ENCODE assay signal across 8 cellular contexts in genomic region chr19:2050991-2051770, GRCh38. TPM values are rescaled to one million over a fixed set of nuclear protein-coding genes. Genes with fewer than 3 reads are reported as not detected.
DNase-seq lines count a peak whose midpoint lies in the region; ATAC-seq and FAIRE-seq lines count a peak whose summit lies in the region.

Gene MKNK2, minus strand, starts transcription at chr19:2051244. Its CDS starts 393 bp downstream, at chr19:2050851.

- intact Hi-C loops in activated T-helper 1 cell treated with anti-CD3 and anti-CD28 coated beads, Interleukin-12 subunit alpha, Interleukin-12 subunit beta, Interleukin-2, Interleukin-4 antibody, amounts not matched to agents 30 ng/mL and 10 ng/mL and 1 ng/mL, durations not matched to agents 14 hours and 24 hours and 36 hours (cut with micrococcal nuclease) = loop anchor here (1.0 kb wide), 4 partner anchors 9 to 45 kb away; partner anchors contain the start of genes IZUMO4 and MOB3A

- peaks cover 27% of the 10 kb centered on the region for H3K4me1 Mint-ChIP-seq in activated T-helper 1 cell treated with anti-CD3 and anti-CD28 coated beads, Interleukin-12 subunit alpha, Interleukin-12 subunit beta, Interleukin-2, Interleukin-4 antibody, amounts not matched to agents 30 ng/mL and 10 ng/mL and 1 ng/mL, durations not matched to agents 14 hours and 24 hours and 36 hours (ENCODE audit: low read depth)
- H3K4me1 Mint-ChIP-seq in naive thymus-derived CD8-positive, alpha-beta T cell = peaks cover 19 to 63% (median 56%) of the 10 kb centered on the region in 4 donors

- DNase-seq in DMS53 treated with DMSO at 0.1 percent for 48 hours (lab: John Stamatoyannopoulos, UW; ENCODE audit: unreplicated experiment) (peak; percentile 31), RCC 7860 (ENCODE audit: low spot score) (peak; percentile 78), fibroblast of gingiva (ENCODE audit: low read depth) (peak; percentile 79)
- DNase-seq in Jurkat, Clone E6-1 (ENCODE audit: low read depth, low spot score) = peak; percentile 72
- peak; percentile 92 for DNase-seq in activated T-helper 1 cell treated with anti-CD3 and anti-CD28 coated beads, Interleukin-12 subunit alpha, Interleukin-12 subunit beta, Interleukin-2, Interleukin-4 antibody, amounts not matched to agents 30 ng/mL and 10 ng/mL and 1 ng/mL, durations not matched to agents 14 hours and 24 hours and 36 hours (ENCODE audit: low spot score)
- DNase-seq in naive thymus-derived CD8-positive, alpha-beta T cell = peak; percentile 85 to 99 (median 96)
- DNase-seq in stimulated activated naive CD4-positive, alpha-beta T cell (lab: John Stamatoyannopoulos, UW) = peak; percentile 84 to 96 (median 92)

- no peaks in the 10 kb centered on the region for H3K36me3 Mint-ChIP-seq in activated T-helper 1 cell treated with anti-CD3 and anti-CD28 coated beads, Interleukin-12 subunit alpha, Interleukin-12 subunit beta, Interleukin-2, Interleukin-4 antibody, amounts not matched to agents 30 ng/mL and 10 ng/mL and 1 ng/mL, durations not matched to agents 14 hours and 24 hours and 36 hours (ENCODE audit: low read depth)
- H3K36me3 Mint-ChIP-seq in naive thymus-derived CD8-positive, alpha-beta T cell = peaks cover 0 to 3% (median 0%) of the 10 kb centered on the region in 3 donors

- no peak for FAIRE-seq in RCC 7860 (lab: Jason Lieb, UNC)

- H3K4me3 Mint-ChIP-seq in activated T-helper 1 cell treated with anti-CD3 and anti-CD28 coated beads, Interleukin-12 subunit alpha, Interleukin-12 subunit beta, Interleukin-2, Interleukin-4 antibody, amounts not matched to agents 30 ng/mL and 10 ng/mL and 1 ng/mL, durations not matched to agents 14 hours and 24 hours and 36 hours = peak within 1 kb of the TSS; percentile 87
- H3K4me3 Mint-ChIP-seq in naive thymus-derived CD8-positive, alpha-beta T cell = peak within 1 kb of the TSS; percentile 80 to 92 (median 88)

- POLR2A ChIA-PET in naive thymus-derived CD8-positive, alpha-beta T cell (lab: Charles Lee) = interaction anchor here (0.6 to 17.6 kb wide), 12 partner anchors 10 to 155 kb away, joined by 3 to 255 read pairs (median 8); partner anchors contain the start of genes BTBD2 and MOB3A

- peak; percentile 45 for ATAC-seq in GM21526 (IDR thresholded peaks at IDR 0.05; ENCODE audit: low FRiP score, unreplicated experiment)
- peak; percentile 76 for ATAC-seq in naive thymus-derived CD8-positive, alpha-beta T cell

- no peaks in the 10 kb centered on the region for H3K27me3 Mint-ChIP-seq in activated T-helper 1 cell treated with anti-CD3 and anti-CD28 coated beads, Interleukin-12 subunit alpha, Interleukin-12 subunit beta, Interleukin-2, Interleukin-4 antibody, amounts not matched to agents 30 ng/mL and 10 ng/mL and 1 ng/mL, durations not matched to agents 14 hours and 24 hours and 36 hours (ENCODE audit: insufficient read depth)
- no peaks in the 10 kb centered on the region for H3K27me3 Mint-ChIP-seq in naive thymus-derived CD8-positive, alpha-beta T cell

- H3K4me3 ChIP-seq in Jurkat, Clone E6-1 (ENCODE audit: low read length) = peak within 1 kb of the TSS; percentile 79

- H3K9me3 Mint-ChIP-seq in activated T-helper 1 cell treated with anti-CD3 and anti-CD28 coated beads, Interleukin-12 subunit alpha, Interleukin-12 subunit beta, Interleukin-2, Interleukin-4 antibody, amounts not matched to agents 30 ng/mL and 10 ng/mL and 1 ng/mL, durations not matched to agents 14 hours and 24 hours and 36 hours = no peaks in the 10 kb centered on the region
- H3K9me3 Mint-ChIP-seq in naive thymus-derived CD8-positive, alpha-beta T cell = no peaks in the 10 kb centered on the region

- peak within 1 kb of the TSS; percentile 87 for H3K27ac Mint-ChIP-seq in activated T-helper 1 cell treated with anti-CD3 and anti-CD28 coated beads, Interleukin-12 subunit alpha, Interleukin-12 subunit beta, Interleukin-2, Interleukin-4 antibody, amounts not matched to agents 30 ng/mL and 10 ng/mL and 1 ng/mL, durations not matched to agents 14 hours and 24 hours and 36 hours
- peak within 1 kb of the TSS; percentile 83 to 97 (median 96) for H3K27ac Mint-ChIP-seq in naive thymus-derived CD8-positive, alpha-beta T cell

RNA-seq across cellular contexts. Expression of gene MKNK2, which starts in this region (rescaled TPM):
- polyA plus RNA-seq in Jurkat, Clone E6-1 (2012; ENCODE audit: insufficient read depth, insufficient read length) = 94.9 TPM
- total RNA-seq in activated T-helper 1 cell treated with anti-CD3 and anti-CD28 coated beads, Interleukin-12 subunit alpha, Interleukin-12 subunit beta, Interleukin-2, Interleukin-4 antibody, amounts not matched to agents 30 ng/mL and 10 ng/mL and 1 ng/mL, durations not matched to agents 14 hours and 24 hours and 36 hours = 150 and 166 TPM in 2 replicates
- 100 to 1,000 TPM; 171 to 176 TPM for total RNA-seq in naive thymus-derived CD8-positive, alpha-beta T cell
- 10 to 100 TPM; 26.1 to 47.1 (median 30.2) TPM for polyA plus RNA-seq in naive thymus-derived CD8-positive, alpha-beta T cell

Comparison
In these comparisons a context has a peak if more than half of its experiments do, and no peak if none do; other contexts are left out.
1. Peak in every context shown above with its lines: DNase-seq, ATAC-seq and H3K4me3 ChIP-seq.
2. DNase-seq: peak in every context shown above with its lines; median percentile 96 in naive thymus-derived CD8-positive, alpha-beta T cell; 92 in activated T-helper 1 cell treated with anti-CD3 and anti-CD28 coated beads, Interleukin-12 subunit alpha, Interleukin-12 subunit beta, Interleukin-2, Interleukin-4 antibody, amounts not matched to agents 30 ng/mL and 10 ng/mL and 1 ng/mL, durations not matched to agents 14 hours and 24 hours and 36 hours; 92 in stimulated activated naive CD4-positive, alpha-beta T cell; 79 in fibroblast of gingiva; 78 in RCC 7860; 72 in Jurkat, Clone E6-1; 31 in DMS53 treated with DMSO at 0.1 percent for 48 hours.